In the genomic region with DNA sequence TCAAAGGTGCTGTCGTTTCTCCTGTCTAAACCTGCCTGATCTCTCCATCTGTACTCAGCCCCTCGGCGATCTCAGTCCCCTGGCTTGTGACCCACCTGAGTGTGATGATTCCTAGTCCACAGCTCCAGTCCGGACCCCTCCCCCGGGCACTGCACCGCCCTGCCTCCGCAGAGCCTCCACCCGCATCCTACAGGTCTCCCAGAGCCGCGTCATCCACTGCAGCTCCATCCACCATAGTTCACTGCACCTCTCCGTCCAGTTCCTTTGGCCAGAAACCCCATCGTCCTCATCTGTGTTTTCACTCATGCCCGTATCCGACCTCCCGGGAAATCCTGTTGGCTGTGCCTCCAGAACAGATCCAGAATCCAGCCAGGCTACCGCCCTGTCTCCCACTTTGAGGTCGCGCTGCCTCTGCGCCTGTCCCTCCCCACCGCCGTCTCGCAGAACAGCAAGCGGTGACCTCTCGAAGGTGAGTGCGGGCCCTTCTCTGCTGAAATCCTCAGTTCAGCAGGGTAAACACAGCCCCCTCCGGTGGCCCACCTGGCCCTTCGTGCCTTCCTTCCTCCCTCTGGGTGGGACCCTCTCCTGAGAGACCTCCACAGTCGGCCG, we compare ENCODE assay signal across 11 cellular contexts. TPM values are rescaled to one million over a fixed set of nuclear protein-coding genes. Genes with fewer than 3 reads are reported as not detected.
A peak's percentile ranks its signal among the peaks of the same experiment; 100 is the strongest.
DNase-seq lines count a peak whose midpoint lies in the region; ATAC-seq and TF ChIP-seq lines count a peak whose summit lies in the region.
"Had no signal": no experiment of that assay in that cellular context is flagged by ENCODE, and none has a peak within 500 bp of the region (broad histone marks: within the 10 kb centered on the region; RNA-seq: fewer than 3 reads in every experiment).

No MANE protein-coding gene starts in this region.

- POLR2A ChIA-PET in naive thymus-derived CD4-positive, alpha-beta T cell (lab: Charles Lee), result no interaction called here

- H3K27me3 Mint-ChIP-seq in nephron progenitor cell (ENCODE audit: low read depth, poor library complexity), result peaks cover 8% of the 10 kb centered on the region
- H3K27me3 Mint-ChIP-seq in naive thymus-derived CD4-positive, alpha-beta T cell, result peaks cover 0 to 23% (median 15%) of the 10 kb centered on the region in 5 donors

- TF ChIP-seq POLR2A in heart left ventricle (IDR thresholded peaks at IDR 0.05), result no peak

- intact Hi-C loops in heart left ventricle (cut with DNase I) (no loop called here), Right ventricle myocardium inferior (cut with DNase I) (no loop called here), upper lobe of right lung (cut with DNase I) (no loop called here)
- intact Hi-C loops in naive thymus-derived CD4-positive, alpha-beta T cell (cut with micrococcal nuclease), result no loop called here

- H3K9me3 ChIP-seq in heart left ventricle (no peaks in the 10 kb centered on the region), upper lobe of right lung (no peaks in the 10 kb centered on the region)
- no peaks in the 10 kb centered on the region for H3K9me3 ChIP-seq in naive thymus-derived CD4-positive, alpha-beta T cell (ENCODE audit: control insufficient read depth in 2 of 3, low read length in 3 of 3)
- H3K9me3 ChIP-seq: BLaER1 had no signal

- no peak for DNase-seq in heart left ventricle
- DNase-seq in Right ventricle myocardium inferior (ENCODE audit: missing footprints), result no peak
- DNase-seq in H7, result peak; percentile 62
- no peak for DNase-seq in nephron progenitor cell
- DNase-seq in upper lobe of right lung, result no peak
- DNase-seq in naive thymus-derived CD4-positive, alpha-beta T cell, result no peak
- DNase-seq in DMS153 treated with DMSO at 0.1 percent for 48 hours (lab: John Stamatoyannopoulos, UW; ENCODE audit: unreplicated experiment), result no peak
- DNase-seq: AML-193; CD8-positive, alpha-beta memory T cell had no signal

- ATAC-seq in heart left ventricle (peak; percentile 25 to 61 (median 42)), Right ventricle myocardium inferior (no peak), upper lobe of right lung (peak; percentile 15)
- ATAC-seq in naive thymus-derived CD4-positive, alpha-beta T cell, result no peak

- peaks cover 31% of the 10 kb centered on the region for H3K36me3 Mint-ChIP-seq in nephron progenitor cell (ENCODE audit: low read depth)
- peaks cover 0 to 4% (median 0%) of the 10 kb centered on the region in 5 donors for H3K36me3 Mint-ChIP-seq in naive thymus-derived CD4-positive, alpha-beta T cell
- H3K36me3 Mint-ChIP-seq: CD8-positive, alpha-beta memory T cell had no signal

- peak overlapping the region; percentile 46 for H3K27ac Mint-ChIP-seq in nephron progenitor cell
- H3K27ac Mint-ChIP-seq in naive thymus-derived CD4-positive, alpha-beta T cell, result no peak overlapping the region
- H3K27ac Mint-ChIP-seq: CD8-positive, alpha-beta memory T cell had no signal

- H3K36me3 ChIP-seq in heart left ventricle (no peaks in the 10 kb centered on the region), H7 (replicated peaks; ENCODE audit: control insufficient read depth, insufficient read depth, low read length) (no peaks in the 10 kb centered on the region), upper lobe of right lung (no peaks in the 10 kb centered on the region)
- H3K36me3 ChIP-seq in naive thymus-derived CD4-positive, alpha-beta T cell (ENCODE audit: control insufficient read depth in 2 of 3, insufficient read depth in 3 of 3, low read length in 3 of 3), result no peaks in the 10 kb centered on the region
- H3K36me3 ChIP-seq: BLaER1 had no signal

- H3K4me1 ChIP-seq in heart left ventricle (no peaks in the 10 kb centered on the region), upper lobe of right lung (no peaks in the 10 kb centered on the region)
- no peaks in the 10 kb centered on the region for H3K4me1 ChIP-seq in naive thymus-derived CD4-positive, alpha-beta T cell (ENCODE audit: control insufficient read depth in 2 of 2, insufficient read depth in 2 of 2, low read length in 2 of 2)

- TF ChIP-seq CTCF in heart left ventricle (IDR thresholded peaks at IDR 0.05) (no peak), nephron progenitor cell (IDR thresholded peaks at IDR 0.05) (no peak), upper lobe of right lung (IDR thresholded peaks at IDR 0.05) (no peak)

- CTCF ChIA-PET in naive thymus-derived CD4-positive, alpha-beta T cell (lab: Charles Lee), result no interaction called here

- H3K4me1 Mint-ChIP-seq in nephron progenitor cell, result peaks cover 7% of the 10 kb centered on the region
- peaks cover 0 to 2% (median 0%) of the 10 kb centered on the region in 7 donors for H3K4me1 Mint-ChIP-seq in naive thymus-derived CD4-positive, alpha-beta T cell
- H3K4me1 Mint-ChIP-seq: CD8-positive, alpha-beta memory T cell had no signal

- H3K27me3 ChIP-seq in heart left ventricle, result peaks cover 0 to 8% (median 0%) of the 10 kb centered on the region in 9 donors
- H3K27me3 ChIP-seq in H7 (ENCODE audit: control insufficient read depth, insufficient read depth, low read length), result no peaks in the 10 kb centered on the region
- no peaks in the 10 kb centered on the region for H3K27me3 ChIP-seq in upper lobe of right lung
- no peaks in the 10 kb centered on the region for H3K27me3 ChIP-seq in naive thymus-derived CD4-positive, alpha-beta T cell (ENCODE audit: control insufficient read depth in 2 of 2, insufficient read depth in 2 of 2, low read length in 2 of 2)

- H3K9me3 Mint-ChIP-seq in nephron progenitor cell, result peaks cover 7% of the 10 kb centered on the region
- no peaks in the 10 kb centered on the region for H3K9me3 Mint-ChIP-seq in naive thymus-derived CD4-positive, alpha-beta T cell
- H3K9me3 Mint-ChIP-seq: CD8-positive, alpha-beta memory T cell had no signal

- H3K27ac ChIP-seq in heart left ventricle (no peak overlapping the region), upper lobe of right lung (no peak overlapping the region)
- no peak overlapping the region for H3K27ac ChIP-seq in naive thymus-derived CD4-positive, alpha-beta T cell (ENCODE audit: low read depth, low read length)
- H3K27ac ChIP-seq: 22Rv1, BLaER1 had no signal

- H3K4me3 ChIP-seq in heart left ventricle, result peak overlapping the region in 4 of 12 donors; percentile 5 to 15 (median 10)
- no peak overlapping the region for H3K4me3 ChIP-seq in H7 (ENCODE audit: insufficient read depth, low read depth, low read length)
- H3K4me3 ChIP-seq in upper lobe of right lung, result no peak overlapping the region
- H3K4me3 ChIP-seq in naive thymus-derived CD4-positive, alpha-beta T cell (ENCODE audit: low read length), result no peak overlapping the region
- H3K4me3 ChIP-seq: BLaER1 had no signal

- no peak overlapping the region for H3K4me3 Mint-ChIP-seq in nephron progenitor cell
- H3K4me3 Mint-ChIP-seq in naive thymus-derived CD4-positive, alpha-beta T cell, result no peak overlapping the region

- WGBS in heart left ventricle, 4 donors, result 68 to 74% (median 71%) methylated on average over 29 of the region's 29 CpGs

RNA-seq across cellular contexts. Expression of gene MCF2L, which starts 51.9 kb away (rescaled TPM):
- total RNA-seq in heart left ventricle (10 to 100 TPM; 26.0 to 61.0 (median 43.6) TPM), Right ventricle myocardium inferior (45.9 TPM), upper lobe of right lung (69.7 TPM)
- polyA plus RNA-seq in heart left ventricle, result 10 to 100 TPM; 37.7 to 40.0 TPM
- 21.2 and 21.3 TPM in 2 replicates for total RNA-seq in H7 (2014; rRNA removed; shearing (Covaris generic))
- total RNA-seq in naive thymus-derived CD4-positive, alpha-beta T cell, result 10 to 100 TPM in 4 of 5 experiments, under 1 TPM in 1; 0.51 to 32.6 (median 21.9) TPM
- 1 to 10 TPM; 1.9 to 4.7 TPM for polyA plus RNA-seq in naive thymus-derived CD4-positive, alpha-beta T cell

Comparison
In these comparisons a context has a peak if more than half of its experiments do, and no peak if none do; other contexts are left out.
1. ATAC-seq: peak in heart left ventricle (4 of 4) and upper lobe of right lung (single experiment); none in Right ventricle myocardium inferior (single experiment) and naive thymus-derived CD4-positive, alpha-beta T cell (single experiment).